22 cellular contexts compared by ENCODE assay signal in the genomic region with DNA sequence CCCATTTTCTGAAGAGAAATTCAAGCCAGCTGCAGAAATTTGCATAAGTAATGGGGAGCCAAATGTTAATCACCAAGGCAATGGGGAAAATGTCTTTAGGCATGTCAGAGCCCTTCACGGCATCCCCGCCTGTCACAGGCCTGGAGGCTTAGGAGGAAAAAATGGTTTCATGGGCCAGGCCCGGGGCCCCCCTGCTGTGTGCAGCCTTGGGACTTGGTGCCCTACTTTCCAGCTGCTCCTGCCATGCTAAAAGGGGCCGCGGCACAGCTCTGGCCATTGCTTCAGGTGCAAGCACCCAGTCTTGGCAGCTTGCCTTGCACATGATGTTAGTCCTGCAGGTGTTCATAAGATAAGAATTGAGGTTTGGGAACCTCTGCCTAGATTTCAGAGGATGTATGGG.
A peak's percentile ranks its signal among the peaks of the same experiment; 100 is the strongest.
DNase-seq lines count a peak whose midpoint lies in the region; ATAC-seq, FAIRE-seq and TF ChIP-seq lines count a peak whose summit lies in the region.
"Had no signal": no experiment of that assay in that cellular context is flagged by ENCODE, and none has a peak within 500 bp of the region (broad histone marks: within the 10 kb centered on the region; RNA-seq: fewer than 3 reads in every experiment).

No MANE protein-coding gene starts in this region.

- H3K36me3 ChIP-seq in GM23338 (ENCODE audit: insufficient read depth) (peaks cover 7% of the 10 kb centered on the region; the same call in 1 of the 2 replicates), K562 (ENCODE audit: control insufficient read depth, insufficient read depth, low read length) (no peaks in the 10 kb centered on the region), kidney (ENCODE audit: control insufficient read depth in 1 of 2, insufficient read depth in 2 of 2, low read length in 2 of 2) (no peaks in the 10 kb centered on the region), neural progenitor cell (peaks cover 7% of the 10 kb centered on the region), psoas muscle (ENCODE audit: insufficient read depth in 1 of 2, low read depth in 1 of 2) (no peaks in the 10 kb centered on the region)
- H3K36me3 ChIP-seq: BE2C had no signal

- H3K4me1 Mint-ChIP-seq in GM23338 (no peaks in the 10 kb centered on the region), neural progenitor cell (no peaks in the 10 kb centered on the region)
- H3K4me1 Mint-ChIP-seq in activated T-helper 1 cell treated with anti-CD3 and anti-CD28 coated beads, Interleukin-12 subunit alpha, Interleukin-12 subunit beta, Interleukin-2, Interleukin-4 antibody, amounts not matched to agents 30 ng/mL and 10 ng/mL and 1 ng/mL, durations not matched to agents 14 hours and 24 hours and 36 hours (ENCODE audit: low read depth), result no peaks in the 10 kb centered on the region
- H3K4me1 Mint-ChIP-seq: CD4-positive, CD25-positive, alpha-beta regulatory T cell; CD8-positive, alpha-beta memory T cell had no signal

- BruUV-seq in K562 (replicated peaks; lab: Mats Ljungman, UMichigan), result no TSS peak

- in situ Hi-C loops in K562 (cut with MboI), result no loop called here

- POLR2A ChIA-PET in K562 (lab: Yijun Ruan, JAX), result no interaction called here

- H3K9me1 ChIP-seq in K562 (ENCODE audit: control insufficient read depth, insufficient read depth, low read length), result no peaks in the 10 kb centered on the region

- no peaks in the 10 kb centered on the region for H3K27me3 ChIP-seq in GM23338 (ENCODE audit: insufficient read depth)
- no peaks in the 10 kb centered on the region for H3K27me3 ChIP-seq in K562 (ENCODE audit: control insufficient read depth in 2 of 2, insufficient read depth in 2 of 2, low read length in 2 of 2)
- H3K27me3 ChIP-seq in neural progenitor cell, result no peaks in the 10 kb centered on the region
- no peaks in the 10 kb centered on the region for H3K27me3 ChIP-seq in psoas muscle (ENCODE audit: insufficient read depth in 3 of 3, low read length in 2 of 3)
- H3K27me3 ChIP-seq: BE2C had no signal

- intact Hi-C loops in K562 (cut with micrococcal nuclease) (no loop called here), kidney (cut with DNase I) (no loop called here), psoas muscle (cut with DNase I) (no loop called here)
- intact Hi-C loops in activated T-helper 1 cell treated with anti-CD3 and anti-CD28 coated beads, Interleukin-12 subunit alpha, Interleukin-12 subunit beta, Interleukin-2, Interleukin-4 antibody, amounts not matched to agents 30 ng/mL and 10 ng/mL and 1 ng/mL, durations not matched to agents 14 hours and 24 hours and 36 hours (cut with micrococcal nuclease), result no loop called here

- no peak for TF ChIP-seq CTCF in GM23338 (conservative IDR thresholded peaks at IDR 0.05; ENCODE audit: low read depth in 2 of 2)
- no peak for TF ChIP-seq CTCF in K562 (IDR thresholded peaks at IDR 0.05 in 2 of 3, conservative IDR thresholded peaks at IDR 0.05 in 1 of 3; ENCODE audit: insufficient read depth in 2 of 3, low read depth in 1 of 3, low read length in 3 of 3)
- no peak for TF ChIP-seq CTCF in kidney (IDR thresholded peaks at IDR 0.05; ENCODE audit: borderline replicate concordance, extremely low read depth, insufficient read depth)
- TF ChIP-seq CTCF in neural progenitor cell (IDR thresholded peaks at IDR 0.05), result no peak
- TF ChIP-seq CTCF in psoas muscle (IDR thresholded peaks at IDR 0.05), result no peak

- H3F3A ChIP-seq in GM23338 (replicated peaks; ENCODE audit: low read depth) (no peaks in the 10 kb centered on the region), neural progenitor cell (ENCODE audit: low read depth) (no peaks in the 10 kb centered on the region)

- peaks cover 34% of the 10 kb centered on the region for H3K36me3 Mint-ChIP-seq in GM23338 (ENCODE audit: low read depth)
- H3K36me3 Mint-ChIP-seq in neural progenitor cell, result no peaks in the 10 kb centered on the region
- H3K36me3 Mint-ChIP-seq in activated T-helper 1 cell treated with anti-CD3 and anti-CD28 coated beads, Interleukin-12 subunit alpha, Interleukin-12 subunit beta, Interleukin-2, Interleukin-4 antibody, amounts not matched to agents 30 ng/mL and 10 ng/mL and 1 ng/mL, durations not matched to agents 14 hours and 24 hours and 36 hours (ENCODE audit: low read depth), result no peaks in the 10 kb centered on the region
- H3K36me3 Mint-ChIP-seq: CD4-positive, CD25-positive, alpha-beta regulatory T cell; CD8-positive, alpha-beta memory T cell had no signal

- no peak overlapping the region for H3K27ac Mint-ChIP-seq in GM23338
- no peak overlapping the region for H3K27ac Mint-ChIP-seq in neural progenitor cell
- H3K27ac Mint-ChIP-seq in activated T-helper 1 cell treated with anti-CD3 and anti-CD28 coated beads, Interleukin-12 subunit alpha, Interleukin-12 subunit beta, Interleukin-2, Interleukin-4 antibody, amounts not matched to agents 30 ng/mL and 10 ng/mL and 1 ng/mL, durations not matched to agents 14 hours and 24 hours and 36 hours, result no peak overlapping the region
- H3K27ac Mint-ChIP-seq: CD4-positive, CD25-positive, alpha-beta regulatory T cell; CD8-positive, alpha-beta memory T cell had no signal

- TF ChIP-seq RAD21 in K562 (CRISPR knock-in tag; conservative IDR thresholded peaks at IDR 0.05 in 1 of 2, IDR thresholded peaks at IDR 0.05 in 1 of 2), result no peak

- no peak for TF ChIP-seq EP300 in K562 (IDR thresholded peaks at IDR 0.05; ENCODE audit: low read length)

- DNase-seq in GM23338 (ENCODE audit: low spot score), result peak; percentile 16
- DNase-seq in K562 (ENCODE audit: extremely low read depth in 1 of 4, low spot score in 3 of 4), result peak in 1 of 4 experiments; percentile 1
- DNase-seq in kidney, result peak; percentile 44
- peak; percentile 2 for DNase-seq in neural progenitor cell (ENCODE audit: low spot score)
- no peak for DNase-seq in SIG-M5 (lab: John Stamatoyannopoulos, UW)
- no peak for DNase-seq in stimulated activated CD4-positive, alpha-beta T cell treated with anti-CD3 and anti-CD28 coated beads, Interleukin-2, amount 100 ng/mL, for 48 hours
- DNase-seq in psoas muscle, result no peak
- DNase-seq in activated T-helper 1 cell treated with anti-CD3 and anti-CD28 coated beads, Interleukin-12 subunit alpha, Interleukin-12 subunit beta, Interleukin-2, Interleukin-4 antibody, amounts not matched to agents 30 ng/mL and 10 ng/mL and 1 ng/mL, durations not matched to agents 14 hours and 24 hours and 36 hours (ENCODE audit: low spot score), result no peak
- DNase-seq: ACHN; BE2C; C1 segment of cervical spinal cord; CD4-positive, CD25-positive, alpha-beta regulatory T cell; CD8-positive, alpha-beta memory T cell; COR-L47; DMS79 treated with DMSO at 0.1 percent for 48 hours; GF-D8; GOT3; H7; IMR-90; KBM-7 had no signal

- CTCF ChIA-PET in K562 (lab: Yijun Ruan, JAX; ENCODE audit: low intra/inter-chr PET ratio), result no interaction called here

- H3K4me2 ChIP-seq in GM23338 (no peak overlapping the region), K562 (ENCODE audit: insufficient read depth, low read length) (no peak overlapping the region), neural progenitor cell (no peak overlapping the region)

- H3K4me3 ChIP-seq in GM23338, result no peak overlapping the region
- H3K4me3 ChIP-seq in K562, result no peak overlapping the region
- no peak overlapping the region for H3K4me3 ChIP-seq in kidney (ENCODE audit: low read length in 2 of 2)
- no peak overlapping the region for H3K4me3 ChIP-seq in neural progenitor cell
- H3K4me3 ChIP-seq in psoas muscle, result no peak overlapping the region

- no peaks in the 10 kb centered on the region for H4K20me1 ChIP-seq in GM23338 (replicated peaks; ENCODE audit: insufficient read depth)
- H4K20me1 ChIP-seq in K562 (replicated peaks; ENCODE audit: control insufficient read depth, insufficient read depth, low read length), result no peaks in the 10 kb centered on the region
- no peaks in the 10 kb centered on the region for H4K20me1 ChIP-seq in neural progenitor cell (ENCODE audit: low read depth)

- 0% methylated on average over 5 of the region's 5 CpGs for WGBS in K562 (ENCODE audit: insufficient coverage, low coverage, missing lambda C conversion rate)
- 84 to 86% (median 86%) methylated on average over 5 of the region's 5 CpGs for WGBS in psoas muscle, 3 donors

- H3K4me3 Mint-ChIP-seq in GM23338 (no peak overlapping the region), neural progenitor cell (no peak overlapping the region)
- no peak overlapping the region for H3K4me3 Mint-ChIP-seq in activated T-helper 1 cell treated with anti-CD3 and anti-CD28 coated beads, Interleukin-12 subunit alpha, Interleukin-12 subunit beta, Interleukin-2, Interleukin-4 antibody, amounts not matched to agents 30 ng/mL and 10 ng/mL and 1 ng/mL, durations not matched to agents 14 hours and 24 hours and 36 hours
- H3K4me3 Mint-ChIP-seq: CD4-positive, CD25-positive, alpha-beta regulatory T cell had no signal

- H3K27me3 Mint-ChIP-seq in GM23338 (ENCODE audit: insufficient read depth, low read depth, poor library complexity) (peaks cover 1% of the 10 kb centered on the region), neural progenitor cell (ENCODE audit: insufficient read depth, low read depth) (no peaks in the 10 kb centered on the region)
- no peaks in the 10 kb centered on the region for H3K27me3 Mint-ChIP-seq in activated T-helper 1 cell treated with anti-CD3 and anti-CD28 coated beads, Interleukin-12 subunit alpha, Interleukin-12 subunit beta, Interleukin-2, Interleukin-4 antibody, amounts not matched to agents 30 ng/mL and 10 ng/mL and 1 ng/mL, durations not matched to agents 14 hours and 24 hours and 36 hours (ENCODE audit: insufficient read depth)
- H3K27me3 Mint-ChIP-seq: CD4-positive, CD25-positive, alpha-beta regulatory T cell; CD8-positive, alpha-beta memory T cell had no signal

- H3K79me2 ChIP-seq in GM23338 (replicated peaks; ENCODE audit: insufficient read depth) (no peaks in the 10 kb centered on the region), K562 (ENCODE audit: control insufficient read depth, insufficient read depth, low read length) (no peaks in the 10 kb centered on the region), neural progenitor cell (ENCODE audit: low read depth) (no peaks in the 10 kb centered on the region)

- ATAC-seq in GM23338, result no peak
- ATAC-seq in K562, result no peak
- no peak for ATAC-seq in psoas muscle
- ATAC-seq: HCT116 had no signal

- H3K9ac ChIP-seq in K562 (ENCODE audit: insufficient read depth in 1 of 2, low read depth in 2 of 2, low read length in 2 of 2) (no peak overlapping the region), kidney (ENCODE audit: low read length in 2 of 2) (no peak overlapping the region), neural progenitor cell (no peak overlapping the region)

- H2AFZ ChIP-seq in GM23338, result no peak overlapping the region
- no peak overlapping the region for H2AFZ ChIP-seq in K562 (ENCODE audit: low read depth, low read length)
- H2AFZ ChIP-seq in neural progenitor cell (replicated peaks), result no peak overlapping the region

- no peaks in the 10 kb centered on the region for H3K9me2 ChIP-seq in GM23338 (ENCODE audit: insufficient read depth)

- H3K4me1 ChIP-seq in GM23338 (ENCODE audit: insufficient read depth) (no peaks in the 10 kb centered on the region), K562 (replicated peaks in 1 of 2; ENCODE audit: control insufficient read depth in 2 of 2, insufficient read depth in 2 of 2, low read length in 2 of 2) (no peaks in the 10 kb centered on the region), kidney (ENCODE audit: control insufficient read depth in 1 of 2, insufficient read depth in 1 of 2, low read depth in 1 of 2, low read length in 2 of 2) (no peaks in the 10 kb centered on the region), neural progenitor cell (no peaks in the 10 kb centered on the region), psoas muscle (no peaks in the 10 kb centered on the region)
- H3K4me1 ChIP-seq: BE2C had no signal

- no peak overlapping the region for H3K27ac ChIP-seq in GM23338 (ENCODE audit: low read depth)
- H3K27ac ChIP-seq in K562 (ENCODE audit: extremely low read depth, low read depth, low read length), result no peak overlapping the region
- no peak overlapping the region for H3K27ac ChIP-seq in kidney (ENCODE audit: low read depth in 2 of 2, low read length in 2 of 2)
- no peak overlapping the region for H3K27ac ChIP-seq in neural progenitor cell
- no peak overlapping the region for H3K27ac ChIP-seq in psoas muscle
- H3K27ac ChIP-seq: HL-60 had no signal

- FAIRE-seq in K562 (lab: Jason Lieb, UNC) (no peak), kidney (lab: Jason Lieb, UNC) (no peak)

- H3K9me3 Mint-ChIP-seq in GM23338 (peaks cover 33% of the 10 kb centered on the region), neural progenitor cell (peaks cover 17% of the 10 kb centered on the region)
- H3K9me3 Mint-ChIP-seq in activated T-helper 1 cell treated with anti-CD3 and anti-CD28 coated beads, Interleukin-12 subunit alpha, Interleukin-12 subunit beta, Interleukin-2, Interleukin-4 antibody, amounts not matched to agents 30 ng/mL and 10 ng/mL and 1 ng/mL, durations not matched to agents 14 hours and 24 hours and 36 hours, result peaks cover 50% of the 10 kb centered on the region

- no peak for TF ChIP-seq POLR2A in K562 (conservative IDR thresholded peaks at IDR 0.05)

- H3K9me3 ChIP-seq in K562 (replicated peaks; ENCODE audit: control insufficient read depth, insufficient read depth, low read depth, low read length), result no peaks in the 10 kb centered on the region; the same call in 1 of the 2 replicates
- H3K9me3 ChIP-seq in kidney (ENCODE audit: control insufficient read depth in 1 of 2, low read length in 2 of 2), result peaks cover 0 to 2% of the 10 kb centered on the region in 2 donors
- no peaks in the 10 kb centered on the region for H3K9me3 ChIP-seq in neural progenitor cell (ENCODE audit: low read depth)
- H3K9me3 ChIP-seq in psoas muscle, result peaks cover 7% of the 10 kb centered on the region
- H3K9me3 ChIP-seq: BE2C had no signal

Comparison
In these comparisons a context has a peak if more than half of its experiments do, and no peak if none do; other contexts are left out.
1. DNase-seq: peak in GM23338 (single experiment), kidney (single experiment) and neural progenitor cell (single experiment); none in SIG-M5 (single experiment), stimulated activated CD4-positive, alpha-beta T cell treated with anti-CD3 and anti-CD28 coated beads, Interleukin-2, amount 100 ng/mL, for 48 hours (0 of 2), psoas muscle (0 of 2) and activated T-helper 1 cell treated with anti-CD3 and anti-CD28 coated beads, Interleukin-12 subunit alpha, Interleukin-12 subunit beta, Interleukin-2, Interleukin-4 antibody, amounts not matched to agents 30 ng/mL and 10 ng/mL and 1 ng/mL, durations not matched to agents 14 hours and 24 hours and 36 hours (single experiment).